In the genomic region with DNA sequence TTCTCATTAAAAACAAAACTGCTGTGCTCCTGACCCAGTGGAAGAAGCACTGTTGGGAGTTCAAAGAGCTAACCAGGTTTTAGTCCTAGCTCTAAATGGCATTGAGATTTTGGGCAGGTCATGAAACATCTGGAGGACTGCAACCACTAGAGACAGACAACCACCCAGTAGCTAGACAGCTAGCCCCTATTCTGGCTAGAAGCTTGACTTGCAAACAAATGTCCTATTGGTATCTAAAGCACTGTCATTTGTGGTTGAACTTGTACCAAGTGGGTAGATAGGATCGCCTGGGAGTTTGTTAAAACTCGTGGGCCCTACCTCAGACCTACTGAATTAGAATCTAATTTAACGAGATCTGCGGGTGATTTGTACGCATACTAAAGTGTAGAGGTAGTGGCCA, we compare ENCODE assay signal across 25 cellular contexts. TPM values are rescaled to one million over a fixed set of nuclear protein-coding genes. Genes with fewer than 3 reads are reported as not detected.
A peak's percentile ranks its signal among the peaks of the same experiment; 100 is the strongest.
DNase-seq lines count a peak whose midpoint lies in the region; ATAC-seq and TF ChIP-seq lines count a peak whose summit lies in the region.
"Had no signal": no experiment of that assay in that cellular context is flagged by ENCODE, and none has a peak within 500 bp of the region (broad histone marks: within the 10 kb centered on the region; RNA-seq: fewer than 3 reads in every experiment).

No MANE protein-coding gene starts in this region.

- peaks cover 64% of the 10 kb centered on the region for H3K4me1 Mint-ChIP-seq in activated CD4-positive, alpha-beta memory T cell treated with anti-CD3 and anti-CD28 coated beads for 36 hours (ENCODE audit: low read depth)
- peaks cover 59% of the 10 kb centered on the region for H3K4me1 Mint-ChIP-seq in activated CD4-positive, alpha-beta memory T cell treated with anti-CD3 and anti-CD28 coated beads, Interleukin-2, amount 10 ng/mL, durations not matched to agents 7 days and 5 days
- H3K4me1 Mint-ChIP-seq in WTC11 = peaks cover 38% of the 10 kb centered on the region

- H3K4me2 ChIP-seq in GM23248 (ENCODE audit: unreplicated experiment) (no peak overlapping the region), mesenchymal stem cell (ENCODE audit: low read length, poor library complexity, severe bottlenecking) (no peak overlapping the region)
- H3K4me2 ChIP-seq: neural progenitor cell had no signal

- H2BK120ac ChIP-seq in mesenchymal stem cell (ENCODE audit: low read depth, low read length) = no peak overlapping the region

- WGBS in GM23248 (ENCODE audit: low coverage in 1 of 2, low lambda C conversion rate in 2 of 2, missing lambda C conversion rate in 2 of 2), 2 experiments = 79 to 91% methylated on average over 5 of the region's 5 CpGs
- 97% methylated on average over 5 of the region's 5 CpGs for WGBS in mesenchymal stem cell
- 75% methylated on average over 5 of the region's 5 CpGs for WGBS in esophagus muscularis mucosa

- H3K9me3 ChIP-seq in GM23248 (ENCODE audit: low read depth) (no peaks in the 10 kb centered on the region), mesenchymal stem cell (ENCODE audit: control insufficient read depth, low read length) (no peaks in the 10 kb centered on the region), esophagus muscularis mucosa (no peaks in the 10 kb centered on the region)
- H3K9me3 ChIP-seq: ascending aorta, colonic mucosa, left lung, right atrium auricular region, stomach had no signal

- H3K27ac Mint-ChIP-seq in activated CD4-positive, alpha-beta memory T cell treated with anti-CD3 and anti-CD28 coated beads for 36 hours = peak overlapping the region; percentile 61
- H3K27ac Mint-ChIP-seq in activated CD4-positive, alpha-beta memory T cell treated with anti-CD3 and anti-CD28 coated beads, Interleukin-2, amount 10 ng/mL, durations not matched to agents 7 days and 5 days = no peak overlapping the region
- peak overlapping the region; percentile 78 for H3K27ac Mint-ChIP-seq in WTC11
- H3K27ac Mint-ChIP-seq: neural progenitor cell had no signal

- no peak overlapping the region for H3K4ac ChIP-seq in mesenchymal stem cell (ENCODE audit: low read depth in 1 of 2, low read length in 2 of 2)

- no peaks in the 10 kb centered on the region for H3K79me1 ChIP-seq in mesenchymal stem cell (replicated peaks; ENCODE audit: low read length, poor library complexity, severe bottlenecking)

- H3K27ac ChIP-seq in GM23248 (0 out of 2 replicates have a peak overlapping the region, but pooled peaks have one; percentile 0), mesenchymal stem cell (ENCODE audit: low read length, poor library complexity, severe bottlenecking) (no peak overlapping the region), esophagus muscularis mucosa (replicated peaks in 1 of 4) (no peak overlapping the region)
- H3K27ac ChIP-seq: ascending aorta, colonic mucosa, HL-60, left lung, neural progenitor cell, right atrium auricular region, stomach had no signal

- H3K4me3 ChIP-seq in GM23248 (no peak overlapping the region), mesenchymal stem cell (ENCODE audit: insufficient read depth in 1 of 2, low read depth in 1 of 2, low read length in 2 of 2) (no peak overlapping the region), esophagus muscularis mucosa (no peak overlapping the region)
- H3K4me3 ChIP-seq: ascending aorta, colonic mucosa, left lung, neural progenitor cell, right atrium auricular region, stomach had no signal

- TF ChIP-seq POLR2A in esophagus muscularis mucosa (IDR thresholded peaks at IDR 0.05; ENCODE audit: low read depth) = no peak

- H3K9me2 ChIP-seq in GM23248 (ENCODE audit: insufficient read depth) = no peaks in the 10 kb centered on the region

- no peak overlapping the region for H3K4me3 Mint-ChIP-seq in activated CD4-positive, alpha-beta memory T cell treated with anti-CD3 and anti-CD28 coated beads for 36 hours
- H3K4me3 Mint-ChIP-seq in activated CD4-positive, alpha-beta memory T cell treated with anti-CD3 and anti-CD28 coated beads, Interleukin-2, amount 10 ng/mL, durations not matched to agents 7 days and 5 days = no peak overlapping the region
- no peak overlapping the region for H3K4me3 Mint-ChIP-seq in WTC11
- H3K4me3 Mint-ChIP-seq: activated naive CD8-positive, alpha-beta T cell treated with anti-CD3 and anti-CD28 coated beads, Interleukin-2, amount 10 ng/mL, durations not matched to agents 7 days and 5 days; neural progenitor cell had no signal

- H3K4me1 ChIP-seq in GM23248 (ENCODE audit: insufficient read depth) (peaks cover 43% of the 10 kb centered on the region), mesenchymal stem cell (ENCODE audit: control insufficient read depth, insufficient read depth, low read depth, low read length) (peaks cover 17% of the 10 kb centered on the region), esophagus muscularis mucosa (peaks cover 30 to 62% (median 38%) of the 10 kb centered on the region in 4 donors)
- H3K4me1 ChIP-seq: colonic mucosa had no signal

- no peak overlapping the region for H2BK12ac ChIP-seq in mesenchymal stem cell (ENCODE audit: low read length in 2 of 2)

- H3F3A ChIP-seq in GM23248 (ENCODE audit: insufficient read depth) = peaks cover 60% of the 10 kb centered on the region

- H3K9ac ChIP-seq in GM23248 (no peak overlapping the region), mesenchymal stem cell (ENCODE audit: low read length) (peak overlapping the region; percentile 4)
- H3K9ac ChIP-seq: neural progenitor cell had no signal

- H4K8ac ChIP-seq in mesenchymal stem cell (ENCODE audit: low read length) = no peak overlapping the region

- H4K91ac ChIP-seq in mesenchymal stem cell (ENCODE audit: low read length) = no peak overlapping the region

- H2BK15ac ChIP-seq in mesenchymal stem cell (ENCODE audit: low read depth, poor library complexity, severe bottlenecking) = no peak overlapping the region

- no peak overlapping the region for H3K14ac ChIP-seq in mesenchymal stem cell (ENCODE audit: low read length in 2 of 2)

- H2AK5ac ChIP-seq in mesenchymal stem cell (ENCODE audit: low read length, severe bottlenecking) = no peak overlapping the region

- no peak overlapping the region for H3K18ac ChIP-seq in mesenchymal stem cell (ENCODE audit: low read depth in 1 of 2, low read length in 2 of 2)

- intact Hi-C loops in activated CD4-positive, alpha-beta memory T cell treated with anti-CD3 and anti-CD28 coated beads for 36 hours (cut with micrococcal nuclease) = no loop called here
- intact Hi-C loops in esophagus muscularis mucosa (cut with DNase I) = no loop called here

- H4K20me1 ChIP-seq in GM23248 (ENCODE audit: insufficient read depth) = peaks cover 28% of the 10 kb centered on the region

- no peak for TF ChIP-seq EP300 in esophagus muscularis mucosa (IDR thresholded peaks at IDR 0.05)

- peaks cover 93% of the 10 kb centered on the region for H3K36me3 ChIP-seq in GM23248 (ENCODE audit: low read depth)
- H3K36me3 ChIP-seq in mesenchymal stem cell (ENCODE audit: control insufficient read depth in 1 of 2, insufficient read depth in 2 of 2, low read depth in 1 of 2, low read length in 2 of 2) = peaks cover 51 to 97% of the 10 kb centered on the region in 2 experiments
- H3K36me3 ChIP-seq in esophagus muscularis mucosa = peaks cover 55 to 99% (median 90%) of the 10 kb centered on the region in 4 donors

- H3K36me3 Mint-ChIP-seq in activated CD4-positive, alpha-beta memory T cell treated with anti-CD3 and anti-CD28 coated beads for 36 hours = peaks cover 81% of the 10 kb centered on the region
- peaks cover 89% of the 10 kb centered on the region for H3K36me3 Mint-ChIP-seq in activated CD4-positive, alpha-beta memory T cell treated with anti-CD3 and anti-CD28 coated beads, Interleukin-2, amount 10 ng/mL, durations not matched to agents 7 days and 5 days (ENCODE audit: low read depth)
- peaks cover 89% of the 10 kb centered on the region for H3K36me3 Mint-ChIP-seq in WTC11

- no peak overlapping the region for H2BK5ac ChIP-seq in mesenchymal stem cell (ENCODE audit: low read depth, low read length, poor library complexity, severe bottlenecking)

- peaks cover 99% of the 10 kb centered on the region for H3K79me2 ChIP-seq in GM23248 (ENCODE audit: insufficient read depth)

- no peak overlapping the region for H3K23ac ChIP-seq in mesenchymal stem cell (ENCODE audit: low read length in 2 of 2)

- POLR2A ChIA-PET in activated CD4-positive, alpha-beta memory T cell treated with anti-CD3 and anti-CD28 coated beads for 36 hours (lab: Charles Lee) = interaction anchor here (1.0 to 2.2 kb wide), 3 partner anchors 7 to 45 kb away, joined by 3 to 8 read pairs (median 3); a partner anchor contains a TSS
- POLR2A ChIA-PET in activated CD4-positive, alpha-beta memory T cell treated with anti-CD3 and anti-CD28 coated beads, Interleukin-2, amount 10 ng/mL, durations not matched to agents 7 days and 5 days (lab: Charles Lee) = interaction anchor here (1.4 to 3.1 kb wide), 2 partner anchors 16 to 45 kb away, joined by 4 to 10 read pairs; a partner anchor contains a TSS
- POLR2A ChIA-PET in WTC11 (lab: Charles Lee) = interaction anchor here (0.9 kb wide), 1 partner anchor 100 kb away, joined by 3 read pairs; no protein-coding TSS in a partner anchor

- H2AFZ ChIP-seq in GM23248 = no peak overlapping the region
- H2AFZ ChIP-seq in mesenchymal stem cell (ENCODE audit: low read depth, low read length) = no peak overlapping the region
- H2AFZ ChIP-seq: neural progenitor cell had no signal

- H3K27me3 ChIP-seq in GM23248 (replicated peaks; ENCODE audit: insufficient read depth) (no peaks in the 10 kb centered on the region), mesenchymal stem cell (ENCODE audit: control insufficient read depth in 1 of 2, insufficient read depth in 1 of 2, low read length in 2 of 2) (no peaks in the 10 kb centered on the region), esophagus muscularis mucosa (no peaks in the 10 kb centered on the region)
- H3K27me3 ChIP-seq: ascending aorta, colonic mucosa, left lung, neural progenitor cell, right atrium auricular region, stomach had no signal

- CTCF ChIA-PET in activated CD4-positive, alpha-beta memory T cell treated with anti-CD3 and anti-CD28 coated beads for 36 hours (lab: Charles Lee) = interaction anchor here (0.8 to 2.7 kb wide), 2 partner anchors 46 to 72 kb away, joined by 3 to 11 read pairs; no protein-coding TSS in a partner anchor
- CTCF ChIA-PET in activated CD4-positive, alpha-beta memory T cell treated with anti-CD3 and anti-CD28 coated beads, Interleukin-2, amount 10 ng/mL, durations not matched to agents 7 days and 5 days (lab: Charles Lee) = interaction anchor here (1.4 kb wide), 1 partner anchor 201 kb away, joined by 4 read pairs; no protein-coding TSS in a partner anchor
- CTCF ChIA-PET in WTC11 (lab: Charles Lee) = interaction anchor here (0.6 to 2.4 kb wide), 6 partner anchors 20 to 831 kb away, joined by 3 to 12 read pairs (median 4); no protein-coding TSS in a partner anchor

- in situ Hi-C loops in GM23248 (cut with MboI) = no loop called here

- no peak for TF ChIP-seq CTCF in WTC11 (IDR thresholded peaks at IDR 0.05)
- TF ChIP-seq CTCF in esophagus muscularis mucosa (IDR thresholded peaks at IDR 0.05) = no peak

- ATAC-seq in WTC11 = no peak
- no peak for ATAC-seq in GM21619 (IDR thresholded peaks at IDR 0.05; ENCODE audit: unreplicated experiment)
- no peak for ATAC-seq in GM19395 (IDR thresholded peaks at IDR 0.05; ENCODE audit: unreplicated experiment)
- ATAC-seq: left lung had no signal

- no peak for DNase-seq in activated CD4-positive, alpha-beta memory T cell treated with anti-CD3 and anti-CD28 coated beads for 36 hours
- no peak for DNase-seq in activated CD4-positive, alpha-beta memory T cell treated with anti-CD3 and anti-CD28 coated beads, Interleukin-2, amount 10 ng/mL, durations not matched to agents 7 days and 5 days
- DNase-seq in GM23248 (no peak), WTC11 (ENCODE audit: low spot score) (no peak), mesenchymal stem cell (no peak), esophagus muscularis mucosa (ENCODE audit: extremely low spot score) (no peak)
- DNase-seq: activated CD4-positive, alpha-beta T cell treated with anti-CD3 and anti-CD28 coated beads for 4 hours; activated naive CD8-positive, alpha-beta T cell treated with anti-CD3 and anti-CD28 coated beads, Interleukin-2, amount 10 ng/mL, durations not matched to agents 7 days and 5 days; colonic mucosa; DMS79; effector memory CD4-positive, alpha-beta T cell; head of caudate nucleus; islet precursor cell; left lung; mesendoderm; NCI-H146; SIG-M5; stimulated activated CD4-positive, alpha-beta T cell treated with anti-CD3 and anti-CD28 coated beads, Interleukin-1b, Interleukin-23, amount 100 ng/mL, for 48 hours; stomach had no signal

- no peaks in the 10 kb centered on the region for H3K9me3 Mint-ChIP-seq in activated CD4-positive, alpha-beta memory T cell treated with anti-CD3 and anti-CD28 coated beads for 36 hours
- H3K9me3 Mint-ChIP-seq in activated CD4-positive, alpha-beta memory T cell treated with anti-CD3 and anti-CD28 coated beads, Interleukin-2, amount 10 ng/mL, durations not matched to agents 7 days and 5 days = no peaks in the 10 kb centered on the region
- no peaks in the 10 kb centered on the region for H3K9me3 Mint-ChIP-seq in WTC11
- H3K9me3 Mint-ChIP-seq: activated naive CD8-positive, alpha-beta T cell treated with anti-CD3 and anti-CD28 coated beads, Interleukin-2, amount 10 ng/mL, durations not matched to agents 7 days and 5 days; neural progenitor cell had no signal

- no peaks in the 10 kb centered on the region for H3K27me3 Mint-ChIP-seq in activated CD4-positive, alpha-beta memory T cell treated with anti-CD3 and anti-CD28 coated beads for 36 hours
- no peaks in the 10 kb centered on the region for H3K27me3 Mint-ChIP-seq in activated CD4-positive, alpha-beta memory T cell treated with anti-CD3 and anti-CD28 coated beads, Interleukin-2, amount 10 ng/mL, durations not matched to agents 7 days and 5 days
- H3K27me3 Mint-ChIP-seq in WTC11 (ENCODE audit: low read depth) = no peaks in the 10 kb centered on the region
- H3K27me3 Mint-ChIP-seq: activated naive CD8-positive, alpha-beta T cell treated with anti-CD3 and anti-CD28 coated beads, Interleukin-2, amount 10 ng/mL, durations not matched to agents 7 days and 5 days had no signal

RNA-seq across cellular contexts. Expression of a gene that starts 6.9 kb away (rescaled TPM):
- 1,000 to 10,000 TPM; 1,338 to 1,385 TPM for total RNA-seq in activated CD4-positive, alpha-beta memory T cell treated with anti-CD3 and anti-CD28 coated beads for 36 hours
- total RNA-seq in activated CD4-positive, alpha-beta memory T cell treated with anti-CD3 and anti-CD28 coated beads, Interleukin-2, amount 10 ng/mL, durations not matched to agents 7 days and 5 days = 1,000 to 10,000 TPM; 1,074 to 1,084 TPM
- total RNA-seq in GM23248 (2014; rRNA removed; shearing (Covaris generic)) = 422 and 555 TPM in 2 replicates
- polyA plus RNA-seq in GM23248 (2016; fragmentation: Nextera tagmentation; extraction: Ambion mirVana) = 444 and 449 TPM in 2 replicates
- total RNA-seq in WTC11 (2021) = 1,406 to 1,500 TPM (median 1,442 TPM) in 3 replicates
- 2,341 TPM for polyA plus RNA-seq in mesenchymal stem cell (2013, experiment 1 of 2)
- polyA plus RNA-seq in mesenchymal stem cell (2013, experiment 2 of 2) = 2,276 TPM
- total RNA-seq in esophagus muscularis mucosa = 1,000 to 10,000 TPM in 1 of 4 donors, 100 to 1,000 TPM in 3; 706 to 1,125 (median 899) TPM

RNA-seq across cellular contexts. Expression of a gene that starts 44.8 kb away (rescaled TPM):
- 10 to 100 TPM; 28.1 to 30.4 TPM for total RNA-seq in activated CD4-positive, alpha-beta memory T cell treated with anti-CD3 and anti-CD28 coated beads for 36 hours
- total RNA-seq in activated CD4-positive, alpha-beta memory T cell treated with anti-CD3 and anti-CD28 coated beads, Interleukin-2, amount 10 ng/mL, durations not matched to agents 7 days and 5 days = 10 to 100 TPM; 34.1 to 35.2 TPM
- 44.3 and 49.6 TPM in 2 replicates for total RNA-seq in GM23248 (2014; rRNA removed; shearing (Covaris generic))
- polyA plus RNA-seq in GM23248 (2016; fragmentation: Nextera tagmentation; extraction: Ambion mirVana) = 46.4 and 50.1 TPM in 2 replicates
- total RNA-seq in WTC11 (2021) = 35.9 to 45.1 TPM (median 36.6 TPM) in 3 replicates
- 29.3 TPM for polyA plus RNA-seq in mesenchymal stem cell (2013, experiment 1 of 2)
- 28.1 TPM for polyA plus RNA-seq in mesenchymal stem cell (2013, experiment 2 of 2)
- total RNA-seq in esophagus muscularis mucosa = 10 to 100 TPM; 35.7 to 45.4 (median 39.1) TPM
